8 cellular contexts compared by ENCODE assay signal in genomic region chr17:2214047-2214717, GRCh38.
DNase-seq lines count a peak whose midpoint lies in the region; ATAC-seq and TF ChIP-seq lines count a peak whose summit lies in the region.

No MANE protein-coding gene starts in this region.

- no peak for TF ChIP-seq CTCF in heart right ventricle (IDR thresholded peaks at IDR 0.05)
- no peak for TF ChIP-seq CTCF in psoas muscle (IDR thresholded peaks at IDR 0.05)

- peak overlapping the region; percentile 89 for H3K27ac Mint-ChIP-seq in activated CD8-positive, alpha-beta memory T cell treated with anti-CD3 and anti-CD28 coated beads, Interleukin-2, amount 10 ng/mL, durations not matched to agents 7 days and 5 days
- peak overlapping the region; percentile 93 for H3K27ac Mint-ChIP-seq in activated naive CD8-positive, alpha-beta T cell treated with anti-CD3 and anti-CD28 coated beads, Interleukin-2, amount 10 ng/mL, durations not matched to agents 7 days and 5 days

- H3K4me3 ChIP-seq in heart right ventricle, result peak overlapping the region in 3 of 10 donors; percentile 39 to 46 (median 45)
- peak overlapping the region; percentile 40 for H3K4me3 ChIP-seq in psoas muscle

- CTCF ChIA-PET in activated CD8-positive, alpha-beta memory T cell treated with anti-CD3 and anti-CD28 coated beads, Interleukin-2, amount 10 ng/mL, durations not matched to agents 7 days and 5 days (lab: Charles Lee), result interaction anchor here (0.6 to 4.3 kb wide), 15 partner anchors 10 to 157 kb away, joined by 3 to 32 read pairs (median 4); partner anchors contain the start of genes HIC1, SMG6 and SRR

- intact Hi-C loops in heart right ventricle (cut with DNase I) (loop anchor here in 4 of 10 donors (1.0 to 5.0 kb wide), 4 partner anchors 33 to 41 kb away; no protein-coding TSS in a partner anchor), psoas muscle (cut with DNase I) (loop anchor here (5.0 kb wide), 1 partner anchor 37 kb away; no protein-coding TSS in a partner anchor)

- peaks cover 68% of the 10 kb centered on the region for H3K4me1 Mint-ChIP-seq in activated CD8-positive, alpha-beta memory T cell treated with anti-CD3 and anti-CD28 coated beads, Interleukin-2, amount 10 ng/mL, durations not matched to agents 7 days and 5 days
- peaks cover 52% of the 10 kb centered on the region for H3K4me1 Mint-ChIP-seq in activated naive CD8-positive, alpha-beta T cell treated with anti-CD3 and anti-CD28 coated beads, Interleukin-2, amount 10 ng/mL, durations not matched to agents 7 days and 5 days

- DNase-seq in activated CD8-positive, alpha-beta memory T cell treated with anti-CD3 and anti-CD28 coated beads, Interleukin-2, amount 10 ng/mL, durations not matched to agents 7 days and 5 days, result no peak
- DNase-seq in activated CD8-positive, alpha-beta memory T cell treated with anti-CD3 and anti-CD28 coated beads, Interleukin-2, amount 50 U/mL, for 48 hours, result no peak
- no peak for DNase-seq in activated naive CD8-positive, alpha-beta T cell treated with anti-CD3 and anti-CD28 coated beads, Interleukin-2, amount 10 ng/mL, durations not matched to agents 7 days and 5 days
- DNase-seq in heart right ventricle (peak; percentile 47 to 58), psoas muscle (peak; percentile 65 to 72), RKO (ENCODE audit: low spot score) (no peak), NCI-H524 (lab: John Stamatoyannopoulos, UW) (no peak)

- peaks cover 18 to 71% (median 52%) of the 10 kb centered on the region in 9 donors for H3K4me1 ChIP-seq in heart right ventricle
- H3K4me1 ChIP-seq in psoas muscle, result peaks cover 47% of the 10 kb centered on the region

- POLR2A ChIA-PET in activated naive CD8-positive, alpha-beta T cell treated with anti-CD3 and anti-CD28 coated beads, Interleukin-2, amount 10 ng/mL, durations not matched to agents 7 days and 5 days (lab: Charles Lee), result interaction anchor here (0.6 to 2.8 kb wide), 7 partner anchors 9 to 159 kb away, joined by 3 to 12 read pairs (median 4); partner anchors contain the start of gene HIC1

- H3K9me3 Mint-ChIP-seq in activated CD8-positive, alpha-beta memory T cell treated with anti-CD3 and anti-CD28 coated beads, Interleukin-2, amount 10 ng/mL, durations not matched to agents 7 days and 5 days (ENCODE audit: low read depth), result no peaks in the 10 kb centered on the region
- no peaks in the 10 kb centered on the region for H3K9me3 Mint-ChIP-seq in activated naive CD8-positive, alpha-beta T cell treated with anti-CD3 and anti-CD28 coated beads, Interleukin-2, amount 10 ng/mL, durations not matched to agents 7 days and 5 days

- 22 to 32% methylated on average over 14 of the region's 14 CpGs for WGBS in heart right ventricle, 2 donors
- 16 to 30% (median 16%) methylated on average over 14 of the region's 14 CpGs for WGBS in psoas muscle, 3 donors

- H3K4me3 Mint-ChIP-seq in activated CD8-positive, alpha-beta memory T cell treated with anti-CD3 and anti-CD28 coated beads, Interleukin-2, amount 10 ng/mL, durations not matched to agents 7 days and 5 days, result peak overlapping the region; percentile 51
- H3K4me3 Mint-ChIP-seq in activated naive CD8-positive, alpha-beta T cell treated with anti-CD3 and anti-CD28 coated beads, Interleukin-2, amount 10 ng/mL, durations not matched to agents 7 days and 5 days, result peak overlapping the region; percentile 85

- ATAC-seq in activated CD8-positive, alpha-beta memory T cell treated with anti-CD3 and anti-CD28 coated beads, Interleukin-2, amount 10 ng/mL, durations not matched to agents 7 days and 5 days, result no peak
- no peak for ATAC-seq in activated naive CD8-positive, alpha-beta T cell treated with anti-CD3 and anti-CD28 coated beads, Interleukin-2, amount 10 ng/mL, durations not matched to agents 7 days and 5 days (ENCODE audit: low read depth)
- ATAC-seq in heart right ventricle (peak; percentile 45 to 77 (median 61)), psoas muscle (peak; percentile 73 to 85 (median 82)), HG03442 (IDR thresholded peaks at IDR 0.05; ENCODE audit: unreplicated experiment) (no peak)

- H3K27ac ChIP-seq in heart right ventricle (peak overlapping the region; percentile 82 to 97 (median 90)), psoas muscle (peak overlapping the region; percentile 95)

- H3K27me3 ChIP-seq in heart right ventricle (no peaks in the 10 kb centered on the region), psoas muscle (ENCODE audit: insufficient read depth in 3 of 3, low read length in 2 of 3) (no peaks in the 10 kb centered on the region)

- H3K36me3 Mint-ChIP-seq in activated CD8-positive, alpha-beta memory T cell treated with anti-CD3 and anti-CD28 coated beads, Interleukin-2, amount 10 ng/mL, durations not matched to agents 7 days and 5 days, result peaks cover 18% of the 10 kb centered on the region
- H3K36me3 Mint-ChIP-seq in activated naive CD8-positive, alpha-beta T cell treated with anti-CD3 and anti-CD28 coated beads, Interleukin-2, amount 10 ng/mL, durations not matched to agents 7 days and 5 days, result peaks cover 22% of the 10 kb centered on the region

- H3K27me3 Mint-ChIP-seq in activated CD8-positive, alpha-beta memory T cell treated with anti-CD3 and anti-CD28 coated beads, Interleukin-2, amount 10 ng/mL, durations not matched to agents 7 days and 5 days, result no peaks in the 10 kb centered on the region
- no peaks in the 10 kb centered on the region for H3K27me3 Mint-ChIP-seq in activated naive CD8-positive, alpha-beta T cell treated with anti-CD3 and anti-CD28 coated beads, Interleukin-2, amount 10 ng/mL, durations not matched to agents 7 days and 5 days

- no peaks in the 10 kb centered on the region for H3K9me3 ChIP-seq in heart right ventricle
- no peaks in the 10 kb centered on the region for H3K9me3 ChIP-seq in psoas muscle

- H3K36me3 ChIP-seq in heart right ventricle (peaks cover 0 to 12% (median 0%) of the 10 kb centered on the region in 9 donors), psoas muscle (ENCODE audit: insufficient read depth in 1 of 2, low read depth in 1 of 2) (no peaks in the 10 kb centered on the region)

Comparison
In these comparisons a context has a peak if more than half of its experiments do, and no peak if none do; other contexts are left out.
1. ATAC-seq: peak in heart right ventricle (8 of 8) and psoas muscle (4 of 4); none in activated CD8-positive, alpha-beta memory T cell treated with anti-CD3 and anti-CD28 coated beads, Interleukin-2, amount 10 ng/mL, durations not matched to agents 7 days and 5 days (single experiment), activated naive CD8-positive, alpha-beta T cell treated with anti-CD3 and anti-CD28 coated beads, Interleukin-2, amount 10 ng/mL, durations not matched to agents 7 days and 5 days (single experiment) and HG03442 (single experiment).
2. DNase-seq: peak in heart right ventricle (2 of 2) and psoas muscle (2 of 2); none in activated CD8-positive, alpha-beta memory T cell treated with anti-CD3 and anti-CD28 coated beads, Interleukin-2, amount 10 ng/mL, durations not matched to agents 7 days and 5 days (single experiment), activated CD8-positive, alpha-beta memory T cell treated with anti-CD3 and anti-CD28 coated beads, Interleukin-2, amount 50 U/mL, for 48 hours (single experiment), activated naive CD8-positive, alpha-beta T cell treated with anti-CD3 and anti-CD28 coated beads, Interleukin-2, amount 10 ng/mL, durations not matched to agents 7 days and 5 days (single experiment), RKO (single experiment) and NCI-H524 (0 of 2).